20 cellular contexts compared by ENCODE assay signal in the genomic region with DNA sequence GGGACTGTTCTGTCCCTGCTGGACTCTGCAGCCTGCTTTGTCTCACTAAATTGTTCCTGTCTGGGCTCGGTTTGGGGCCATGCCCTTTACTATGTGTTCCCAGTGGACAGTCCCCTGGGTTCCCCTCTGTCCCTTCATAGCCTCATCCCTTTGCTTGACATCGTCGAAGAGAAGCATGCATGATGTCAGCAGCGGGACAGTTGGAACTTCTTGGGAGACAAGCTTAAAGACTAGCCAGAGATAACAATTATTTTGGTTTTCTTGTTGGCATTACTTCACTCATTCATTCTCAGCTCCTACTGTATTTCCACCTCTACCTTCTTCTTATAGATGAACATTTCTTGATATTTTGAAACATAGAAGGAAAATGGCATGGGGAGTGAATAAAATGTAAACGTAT. TPM values are rescaled to one million over a fixed set of nuclear protein-coding genes. Genes with fewer than 3 reads are reported as not detected.
DNase-seq lines count a peak whose midpoint lies in the region; TF ChIP-seq lines count a peak whose summit lies in the region.
"Had no signal": no experiment of that assay in that cellular context is flagged by ENCODE, and none has a peak within 500 bp of the region (broad histone marks: within the 10 kb centered on the region; RNA-seq: fewer than 3 reads in every experiment).

No MANE protein-coding gene starts in this region.

- in situ Hi-C loops in HAP-1 (cut with MboI; ENCODE audit: low sequenced_read_pairs), result loop anchor here (10.0 kb wide), 2 partner anchors 147 to 357 kb away; no protein-coding TSS in a partner anchor

- H3K9me3 ChIP-seq in HAP-1, result no peaks in the 10 kb centered on the region; the same call in 1 of the 2 replicates
- H3K9me3 ChIP-seq: BE2C, MG63 had no signal

- CTCF ChIA-PET in activated naive CD4-positive, alpha-beta T cell treated with anti-CD3 and anti-CD28 coated beads for 36 hours (lab: Charles Lee), result interaction anchor here (1.0 to 1.7 kb wide), 2 partner anchors 9 to 15 kb away, joined by 3 to 6 read pairs; no protein-coding TSS in a partner anchor

- no peak for TF ChIP-seq CTCF in nephron (IDR thresholded peaks at IDR 0.05; ENCODE audit: unreplicated experiment in 3 of 3)

- H3K4me3 ChIP-seq in HAP-1, result no peak overlapping the region
- H3K4me3 ChIP-seq: GM23248, MG63 had no signal

- H3K27me3 ChIP-seq in HAP-1 (ENCODE audit: low read depth), result no peaks in the 10 kb centered on the region; the same call in 1 of the 2 replicates

- peaks cover 7% of the 10 kb centered on the region; the same call in 1 of the 2 replicates for H3K4me1 ChIP-seq in HAP-1
- H3K4me1 ChIP-seq: BE2C had no signal

- H3K36me3 ChIP-seq in HAP-1 (replicated peaks), result no peaks in the 10 kb centered on the region
- H3K36me3 ChIP-seq: BE2C, MG63 had no signal

- no peaks in the 10 kb centered on the region for H3K9me3 Mint-ChIP-seq in activated naive CD4-positive, alpha-beta T cell treated with anti-CD3 and anti-CD28 coated beads for 36 hours
- H3K9me3 Mint-ChIP-seq in activated T-helper 1 cell treated with anti-CD3 and anti-CD28 coated beads, Interleukin-12 subunit alpha, Interleukin-12 subunit beta, Interleukin-2, Interleukin-4 antibody, amounts not matched to agents 30 ng/mL and 10 ng/mL and 1 ng/mL, durations not matched to agents 14 hours and 24 hours and 36 hours, result no peaks in the 10 kb centered on the region
- no peaks in the 10 kb centered on the region for H3K9me3 Mint-ChIP-seq in nephron
- H3K9me3 Mint-ChIP-seq: CD4-positive, alpha-beta memory T cell had no signal

- H3K36me3 Mint-ChIP-seq in activated naive CD4-positive, alpha-beta T cell treated with anti-CD3 and anti-CD28 coated beads for 36 hours (ENCODE audit: low read depth), result peaks cover 2% of the 10 kb centered on the region
- H3K36me3 Mint-ChIP-seq in activated T-helper 1 cell treated with anti-CD3 and anti-CD28 coated beads, Interleukin-12 subunit alpha, Interleukin-12 subunit beta, Interleukin-2, Interleukin-4 antibody, amounts not matched to agents 30 ng/mL and 10 ng/mL and 1 ng/mL, durations not matched to agents 14 hours and 24 hours and 36 hours (ENCODE audit: low read depth), result no peaks in the 10 kb centered on the region
- peaks cover 6% of the 10 kb centered on the region for H3K36me3 Mint-ChIP-seq in nephron (ENCODE audit: low read depth)

- H3K27me3 Mint-ChIP-seq in activated naive CD4-positive, alpha-beta T cell treated with anti-CD3 and anti-CD28 coated beads for 36 hours (ENCODE audit: low read depth), result no peaks in the 10 kb centered on the region
- H3K27me3 Mint-ChIP-seq in activated T-helper 1 cell treated with anti-CD3 and anti-CD28 coated beads, Interleukin-12 subunit alpha, Interleukin-12 subunit beta, Interleukin-2, Interleukin-4 antibody, amounts not matched to agents 30 ng/mL and 10 ng/mL and 1 ng/mL, durations not matched to agents 14 hours and 24 hours and 36 hours (ENCODE audit: insufficient read depth), result peaks cover 26% of the 10 kb centered on the region
- H3K27me3 Mint-ChIP-seq in nephron (ENCODE audit: low read depth), result peaks cover 7% of the 10 kb centered on the region
- H3K27me3 Mint-ChIP-seq: CD4-positive, alpha-beta memory T cell had no signal

- DNase-seq in activated naive CD4-positive, alpha-beta T cell treated with anti-CD3 and anti-CD28 coated beads for 36 hours, result no peak
- no peak for DNase-seq in activated naive CD4-positive, alpha-beta T cell (lab: John Stamatoyannopoulos, UW)
- DNase-seq in activated T-helper 1 cell treated with anti-CD3 and anti-CD28 coated beads, Interleukin-12 subunit alpha, Interleukin-12 subunit beta, Interleukin-2, Interleukin-4 antibody, amounts not matched to agents 30 ng/mL and 10 ng/mL and 1 ng/mL, durations not matched to agents 14 hours and 24 hours and 36 hours (ENCODE audit: low spot score), result no peak
- DNase-seq in head of caudate nucleus (no peak), NCI-H1930 (lab: John Stamatoyannopoulos, UW) (no peak), HAP-1 (ENCODE audit: low spot score in 2 of 2) (no peak)
- DNase-seq: BE2C; CD4-positive, alpha-beta memory T cell; DMS53; GM23248; HCEC 1CT; IMR-90; Karpas-422; MG63; NCI-H1092; NCI-H1436 treated with DMSO at 0.1 percent for 48 hours; NCI-H2029 treated with DMSO at 0.1 percent for 48 hours; NCI-H2171; NCI-H526 had no signal

- intact Hi-C loops in activated naive CD4-positive, alpha-beta T cell treated with anti-CD3 and anti-CD28 coated beads for 36 hours (cut with micrococcal nuclease), result no loop called here
- intact Hi-C loops in activated T-helper 1 cell treated with anti-CD3 and anti-CD28 coated beads, Interleukin-12 subunit alpha, Interleukin-12 subunit beta, Interleukin-2, Interleukin-4 antibody, amounts not matched to agents 30 ng/mL and 10 ng/mL and 1 ng/mL, durations not matched to agents 14 hours and 24 hours and 36 hours (cut with micrococcal nuclease), result loop anchor here (5.0 kb wide), 1 partner anchor 535 kb away; no protein-coding TSS in a partner anchor
- intact Hi-C loops in head of caudate nucleus (cut with DNase I), result loop anchor here (10.0 kb wide), 2 partner anchors 147 to 357 kb away; no protein-coding TSS in a partner anchor

- H3K27ac Mint-ChIP-seq in activated naive CD4-positive, alpha-beta T cell treated with anti-CD3 and anti-CD28 coated beads for 36 hours, result no peak overlapping the region
- H3K27ac Mint-ChIP-seq in activated T-helper 1 cell treated with anti-CD3 and anti-CD28 coated beads, Interleukin-12 subunit alpha, Interleukin-12 subunit beta, Interleukin-2, Interleukin-4 antibody, amounts not matched to agents 30 ng/mL and 10 ng/mL and 1 ng/mL, durations not matched to agents 14 hours and 24 hours and 36 hours, result peak overlapping the region; percentile 23
- H3K27ac Mint-ChIP-seq in nephron, result no peak overlapping the region

- peak overlapping the region; percentile 19 for H3K4me3 Mint-ChIP-seq in activated naive CD4-positive, alpha-beta T cell treated with anti-CD3 and anti-CD28 coated beads for 36 hours
- no peak overlapping the region for H3K4me3 Mint-ChIP-seq in activated T-helper 1 cell treated with anti-CD3 and anti-CD28 coated beads, Interleukin-12 subunit alpha, Interleukin-12 subunit beta, Interleukin-2, Interleukin-4 antibody, amounts not matched to agents 30 ng/mL and 10 ng/mL and 1 ng/mL, durations not matched to agents 14 hours and 24 hours and 36 hours
- peak overlapping the region in 2 of 3 experiments; percentile 26 to 85 for H3K4me3 Mint-ChIP-seq in nephron

- H3K4me1 Mint-ChIP-seq in activated naive CD4-positive, alpha-beta T cell treated with anti-CD3 and anti-CD28 coated beads for 36 hours (ENCODE audit: low read depth), result peaks cover 23% of the 10 kb centered on the region
- peaks cover 7% of the 10 kb centered on the region for H3K4me1 Mint-ChIP-seq in activated T-helper 1 cell treated with anti-CD3 and anti-CD28 coated beads, Interleukin-12 subunit alpha, Interleukin-12 subunit beta, Interleukin-2, Interleukin-4 antibody, amounts not matched to agents 30 ng/mL and 10 ng/mL and 1 ng/mL, durations not matched to agents 14 hours and 24 hours and 36 hours (ENCODE audit: low read depth)
- H3K4me1 Mint-ChIP-seq in nephron, result peaks cover 14% of the 10 kb centered on the region

RNA-seq across cellular contexts. Expression of gene EPHB6, which starts 2.7 kb away (rescaled TPM):
- 10 to 100 TPM; 22.1 to 22.8 TPM for total RNA-seq in activated naive CD4-positive, alpha-beta T cell treated with anti-CD3 and anti-CD28 coated beads for 36 hours
- 5.6 and 6.0 TPM in 2 replicates for total RNA-seq in activated T-helper 1 cell treated with anti-CD3 and anti-CD28 coated beads, Interleukin-12 subunit alpha, Interleukin-12 subunit beta, Interleukin-2, Interleukin-4 antibody, amounts not matched to agents 30 ng/mL and 10 ng/mL and 1 ng/mL, durations not matched to agents 14 hours and 24 hours and 36 hours

RNA-seq across cellular contexts. Expression of gene TRPV6, which starts 27.9 kb away (rescaled TPM):
- total RNA-seq in activated naive CD4-positive, alpha-beta T cell treated with anti-CD3 and anti-CD28 coated beads for 36 hours, result not detected
- total RNA-seq in activated T-helper 1 cell treated with anti-CD3 and anti-CD28 coated beads, Interleukin-12 subunit alpha, Interleukin-12 subunit beta, Interleukin-2, Interleukin-4 antibody, amounts not matched to agents 30 ng/mL and 10 ng/mL and 1 ng/mL, durations not matched to agents 14 hours and 24 hours and 36 hours, result not detected in 2 replicates
- total RNA-seq: CD4-positive, alpha-beta memory T cell; GM23248; IMR-90 had no signal
